Comparison of ENCODE assay signal across 34 cellular contexts in the genomic region with DNA sequence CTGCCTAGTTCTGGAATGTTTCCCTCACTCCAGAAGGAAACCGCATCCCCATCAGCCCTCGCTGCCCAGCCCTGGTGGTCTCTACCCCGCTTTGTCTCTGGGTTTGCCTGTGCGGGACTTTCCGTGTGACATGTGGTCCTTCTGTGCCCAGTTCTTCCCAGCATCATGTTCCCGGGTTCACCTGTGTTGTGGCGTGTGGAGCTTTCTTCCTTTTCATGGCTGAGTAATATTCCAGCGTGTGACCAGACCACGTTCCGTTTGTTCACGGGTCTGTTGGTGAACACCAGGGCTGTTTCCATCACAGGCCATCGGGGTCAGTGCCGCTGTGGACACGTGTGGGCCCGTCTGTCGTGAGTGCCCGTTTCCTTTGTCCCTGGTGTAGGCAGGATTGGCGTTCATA. TPM values are rescaled to one million over a fixed set of nuclear protein-coding genes. Genes with fewer than 3 reads are reported as not detected.
"Had no signal": no experiment of that assay in that cellular context is flagged by ENCODE, and none has a peak within 500 bp of the region (broad histone marks: within the 10 kb centered on the region; RNA-seq: fewer than 3 reads in every experiment).

No MANE protein-coding gene starts in this region.

- H3K27me3 ChIP-seq: adrenal gland, body of pancreas, Peyer's patch had no signal

- H3K4me3 ChIP-seq: adrenal gland, body of pancreas, breast epithelium, Peyer's patch, SJSA1 had no signal

- H3K27ac Mint-ChIP-seq: activated B cell treated with CpG ODN at 0.5 μM for 24 hours; activated CD4-positive, alpha-beta memory T cell treated with anti-CD3 and anti-CD28 coated beads for 36 hours; activated naive CD4-positive, alpha-beta T cell treated with anti-CD3 and anti-CD28 coated beads for 36 hours; activated naive CD4-positive, alpha-beta T cell treated with anti-CD3 and anti-CD28 coated beads, Interleukin-2, amount 50 U/mL, for 72 hours; activated T-helper 1 cell treated with anti-CD3 and anti-CD28 coated beads, Interleukin-12 subunit alpha, Interleukin-12 subunit beta, Interleukin-2, Interleukin-4 antibody, amounts not matched to agents 30 ng/mL and 10 ng/mL and 1 ng/mL, durations not matched to agents 14 hours and 24 hours and 36 hours; T-helper 1 cell treated with Interleukin-12 subunit alpha and Interleukin-12 subunit beta and Interleukin-4 antibody, amounts not matched to agents 30 μg/mL and 1 μg/mL, for 36 hours; T-helper 2 cell treated with Interferon-gamma antibody and Interleukin-4, amounts not matched to agents 5 μg/mL and 100 μg/mL, for 36 hours had no signal

- H3K9ac ChIP-seq: SK-N-SH had no signal

- H3K4me1 Mint-ChIP-seq: activated B cell treated with CpG ODN at 0.5 μM for 24 hours had no signal

- H3K4me1 ChIP-seq: breast epithelium had no signal

- H3K36me3 ChIP-seq: adrenal gland, breast epithelium, Peyer's patch, SJSA1 had no signal

- ATAC-seq: activated naive CD4-positive, alpha-beta T cell treated with anti-CD3 and anti-CD28 coated beads, Interleukin-2, amount 50 U/mL, for 72 hours; activated T-cell treated with anti-CD3 and anti-CD28 coated beads, Interleukin-2, amount 50 U/mL, for 4 hours; body of pancreas; PC-3 had no signal

- H3K9me3 Mint-ChIP-seq: activated B cell treated with CpG ODN at 0.5 μM for 24 hours; activated CD4-positive, alpha-beta memory T cell treated with anti-CD3 and anti-CD28 coated beads for 36 hours; activated naive CD4-positive, alpha-beta T cell treated with anti-CD3 and anti-CD28 coated beads for 36 hours; activated naive CD4-positive, alpha-beta T cell treated with anti-CD3 and anti-CD28 coated beads, Interleukin-2, amount 50 U/mL, for 72 hours; activated T-cell treated with anti-CD3 and anti-CD28 coated beads, Interleukin-2, amount 50 U/mL, for 4 hours; activated T-helper 1 cell treated with anti-CD3 and anti-CD28 coated beads, Interleukin-12 subunit alpha, Interleukin-12 subunit beta, Interleukin-2, Interleukin-4 antibody, amounts not matched to agents 30 ng/mL and 10 ng/mL and 1 ng/mL, durations not matched to agents 14 hours and 24 hours and 36 hours; T-helper 1 cell treated with Interleukin-12 subunit alpha and Interleukin-12 subunit beta and Interleukin-4 antibody, amounts not matched to agents 30 μg/mL and 1 μg/mL, for 36 hours; T-helper 2 cell treated with Interferon-gamma antibody and Interleukin-4, amounts not matched to agents 5 μg/mL and 100 μg/mL, for 36 hours had no signal

- H3K27me3 Mint-ChIP-seq: activated B cell treated with CpG ODN at 0.5 μM for 24 hours had no signal

- DNase-seq: activated B cell treated with CpG ODN at 0.5 μM for 24 hours; activated CD4-positive, alpha-beta memory T cell treated with anti-CD3 and anti-CD28 coated beads for 36 hours; activated CD4-positive, alpha-beta T cell treated with anti-CD3 and anti-CD28 coated beads for 4 hours; activated CD4-positive, alpha-beta T cell treated with anti-CD3 and anti-CD28 coated beads, Interleukin-2, amount 50 U/mL, for 1 hour; activated CD4-positive, CD25-positive, alpha-beta regulatory T cell treated with anti-CD3 and anti-CD28 coated beads, Interleukin-2, amount 50 U/mL, for 72 hours; activated CD8-positive, alpha-beta memory T cell treated with anti-CD3 and anti-CD28 coated beads, Interleukin-2, amount 50 U/mL, for 4 hours; activated gamma-delta T cell treated with Interleukin-2 at 50 U/mL for 16 hours; activated naive CD4-positive, alpha-beta T cell treated with anti-CD3 and anti-CD28 coated beads for 36 hours; activated T-cell treated with anti-CD3 and anti-CD28 coated beads for 4 hours; activated T-cell treated with anti-CD3 and anti-CD28 coated beads, Interleukin-2, amount 50 U/mL, for 4 hours; adrenal gland; body of pancreas; Kasumi-1; MM.1S; MV-4-11; NCI-H1092; NCI-H1694 treated with DMSO at 0.1 percent for 48 hours; NCI-H2029; NCI-H510A; NCI-H748 treated with DMSO at 0.1 percent for 48 hours; NK-92 treated with Interleukin-12 subunit alpha and Interleukin-12 subunit beta, amount 100 ng/mL, for 24 hours; PC-3; Peyer's patch; RPMI8226; SK-N-SH had no signal

- H3K4me2 ChIP-seq: SK-N-SH had no signal

- H3K4me3 Mint-ChIP-seq: activated B cell treated with CpG ODN at 0.5 μM for 24 hours; activated CD4-positive, alpha-beta memory T cell treated with anti-CD3 and anti-CD28 coated beads for 36 hours; activated naive CD4-positive, alpha-beta T cell treated with anti-CD3 and anti-CD28 coated beads for 36 hours; activated T-cell treated with anti-CD3 and anti-CD28 coated beads, Interleukin-2, amount 50 U/mL, for 4 hours; activated T-helper 1 cell treated with anti-CD3 and anti-CD28 coated beads, Interleukin-12 subunit alpha, Interleukin-12 subunit beta, Interleukin-2, Interleukin-4 antibody, amounts not matched to agents 30 ng/mL and 10 ng/mL and 1 ng/mL, durations not matched to agents 14 hours and 24 hours and 36 hours; T-helper 1 cell treated with Interleukin-12 subunit alpha and Interleukin-12 subunit beta and Interleukin-4 antibody, amounts not matched to agents 30 μg/mL and 1 μg/mL, for 36 hours; T-helper 2 cell treated with Interferon-gamma antibody and Interleukin-4, amounts not matched to agents 5 μg/mL and 100 μg/mL, for 36 hours had no signal

- H3K9me3 ChIP-seq: adrenal gland, body of pancreas, breast epithelium, Peyer's patch, SJSA1, SK-N-SH had no signal

- FAIRE-seq: astrocyte, TTC549 had no signal

- H3K27ac ChIP-seq: adrenal gland, body of pancreas, breast epithelium, Peyer's patch, SJSA1 had no signal

- H3K36me3 Mint-ChIP-seq: activated CD4-positive, alpha-beta memory T cell treated with anti-CD3 and anti-CD28 coated beads for 36 hours; activated naive CD4-positive, alpha-beta T cell treated with anti-CD3 and anti-CD28 coated beads, Interleukin-2, amount 50 U/mL, for 72 hours had no signal

RNA-seq across cellular contexts. Expression of gene CACNA1H, which starts 32.1 kb away (rescaled TPM):
- total RNA-seq: SJSA1 had no signal
- polyA plus RNA-seq: SK-N-SH had no signal

RNA-seq across cellular contexts. Expression of gene TPSG1, which starts 40.1 kb away (rescaled TPM):
- total RNA-seq: activated B cell treated with CpG ODN at 0.5 μM for 24 hours; activated CD4-positive, alpha-beta memory T cell treated with anti-CD3 and anti-CD28 coated beads for 36 hours; activated naive CD4-positive, alpha-beta T cell treated with anti-CD3 and anti-CD28 coated beads for 36 hours; activated naive CD4-positive, alpha-beta T cell treated with anti-CD3 and anti-CD28 coated beads, Interleukin-2, amount 50 U/mL, for 72 hours; activated T-cell treated with anti-CD3 and anti-CD28 coated beads, Interleukin-2, amount 50 U/mL, for 4 hours; activated T-helper 1 cell treated with anti-CD3 and anti-CD28 coated beads, Interleukin-12 subunit alpha, Interleukin-12 subunit beta, Interleukin-2, Interleukin-4 antibody, amounts not matched to agents 30 ng/mL and 10 ng/mL and 1 ng/mL, durations not matched to agents 14 hours and 24 hours and 36 hours; astrocyte; body of pancreas; cardiac septum; PC-3; SJSA1 had no signal
- polyA plus RNA-seq: SK-N-SH had no signal

RNA-seq across cellular contexts. Expression of gene TPSB2, which starts 45.0 kb away (rescaled TPM):
- total RNA-seq: activated B cell treated with CpG ODN at 0.5 μM for 24 hours; activated CD4-positive, alpha-beta memory T cell treated with anti-CD3 and anti-CD28 coated beads for 36 hours; activated naive CD4-positive, alpha-beta T cell treated with anti-CD3 and anti-CD28 coated beads for 36 hours; activated T-helper 1 cell treated with anti-CD3 and anti-CD28 coated beads, Interleukin-12 subunit alpha, Interleukin-12 subunit beta, Interleukin-2, Interleukin-4 antibody, amounts not matched to agents 30 ng/mL and 10 ng/mL and 1 ng/mL, durations not matched to agents 14 hours and 24 hours and 36 hours; astrocyte; PC-3; SJSA1 had no signal
- polyA plus RNA-seq: SK-N-SH had no signal

RNA-seq across cellular contexts. Expression of gene TPSAB1, which starts 55.5 kb away (rescaled TPM):
- total RNA-seq: activated B cell treated with CpG ODN at 0.5 μM for 24 hours; activated CD4-positive, alpha-beta memory T cell treated with anti-CD3 and anti-CD28 coated beads for 36 hours; activated naive CD4-positive, alpha-beta T cell treated with anti-CD3 and anti-CD28 coated beads for 36 hours; activated T-helper 1 cell treated with anti-CD3 and anti-CD28 coated beads, Interleukin-12 subunit alpha, Interleukin-12 subunit beta, Interleukin-2, Interleukin-4 antibody, amounts not matched to agents 30 ng/mL and 10 ng/mL and 1 ng/mL, durations not matched to agents 14 hours and 24 hours and 36 hours; astrocyte; PC-3; SJSA1 had no signal
- polyA plus RNA-seq: SK-N-SH had no signal
